In genomic region chr3:112463250-112463649, GRCh38 we compare ENCODE assay signal across 11 cellular contexts. TPM values are rescaled to one million over a fixed set of nuclear protein-coding genes. Genes with fewer than 3 reads are reported as not detected.
A peak's percentile ranks its signal among the peaks of the same experiment; 100 is the strongest.
DNase-seq lines count a peak whose midpoint lies in the region; ATAC-seq and TF ChIP-seq lines count a peak whose summit lies in the region.
"Had no signal": no experiment of that assay in that cellular context is flagged by ENCODE, and none has a peak within 500 bp of the region (broad histone marks: within the 10 kb centered on the region; RNA-seq: fewer than 3 reads in every experiment).

No MANE protein-coding gene starts in this region.

- H3K4me1 Mint-ChIP-seq in activated T-cell treated with anti-CD3 and anti-CD28 coated beads, Interleukin-2, amount 50 U/mL, for 72 hours (ENCODE audit: low read depth) = peaks cover 82% of the 10 kb centered on the region
- peaks cover 74% of the 10 kb centered on the region for H3K4me1 Mint-ChIP-seq in T-helper 1 cell treated with Interleukin-12 subunit alpha and Interleukin-12 subunit beta and Interleukin-4 antibody, amounts not matched to agents 30 μg/mL and 1 μg/mL, for 36 hours (ENCODE audit: low read depth)

- peak in 1 of 2 donors; percentile 6 for DNase-seq in activated T-cell treated with anti-CD3 and anti-CD28 coated beads, Interleukin-2, amount 50 U/mL, for 72 hours
- DNase-seq in activated T-cell treated with anti-CD3 and anti-CD28 coated beads for 4 hours (no peak), NK-92 (lab: John Stamatoyannopoulos, UW; ENCODE audit: unreplicated experiment) (no peak), hepatocyte (ENCODE audit: low spot score) (no peak), vagina (ENCODE audit: extremely low spot score in 2 of 2) (no peak)
- DNase-seq in stimulated activated naive CD8-positive, alpha-beta T cell treated with anti-CD3 and anti-CD28 coated beads, Interleukin-15, Interleukin-2, amounts not matched to agents 100 U/mL and 50 U/mL, for 24 hours = no peak
- DNase-seq: KG1, left ventricle myocardium superior had no signal

- H3K79me2 ChIP-seq in hepatocyte = no peaks in the 10 kb centered on the region

- intact Hi-C loops in vagina (cut with DNase I) = loop anchor here (5.0 kb wide), 1 partner anchor 59 kb away; no protein-coding TSS in a partner anchor

- H3K27ac ChIP-seq in hepatocyte (no peak overlapping the region), vagina (no peak overlapping the region)

- no peaks in the 10 kb centered on the region for H3K36me3 ChIP-seq in hepatocyte (replicated peaks; ENCODE audit: insufficient read depth, low read depth)
- no peaks in the 10 kb centered on the region for H3K36me3 ChIP-seq in vagina

- H3K4me3 ChIP-seq in hepatocyte = no peak overlapping the region
- H3K4me3 ChIP-seq in vagina = no peak overlapping the region

- 98% methylated on average over 5 of the region's 5 CpGs for WGBS in hepatocyte (ENCODE audit: low lambda C conversion rate, missing lambda C conversion rate)

- H4K20me1 ChIP-seq in hepatocyte (ENCODE audit: insufficient read depth, poor library complexity, severe bottlenecking) = no peaks in the 10 kb centered on the region

- no peak overlapping the region for H3K4me2 ChIP-seq in hepatocyte

- H3K9me3 Mint-ChIP-seq in activated T-cell treated with anti-CD3 and anti-CD28 coated beads, Interleukin-2, amount 50 U/mL, for 72 hours = peaks cover 0 to 1% of the 10 kb centered on the region in 2 donors
- peaks cover 13% of the 10 kb centered on the region for H3K9me3 Mint-ChIP-seq in T-helper 1 cell treated with Interleukin-12 subunit alpha and Interleukin-12 subunit beta and Interleukin-4 antibody, amounts not matched to agents 30 μg/mL and 1 μg/mL, for 36 hours

- TF ChIP-seq POLR2A in vagina (IDR thresholded peaks at IDR 0.05) = no peak

- no peaks in the 10 kb centered on the region for H3K4me1 ChIP-seq in hepatocyte (ENCODE audit: insufficient read depth)
- H3K4me1 ChIP-seq in vagina = no peaks in the 10 kb centered on the region

- H3K36me3 Mint-ChIP-seq in activated T-cell treated with anti-CD3 and anti-CD28 coated beads, Interleukin-2, amount 50 U/mL, for 72 hours (ENCODE audit: insufficient read depth in 2 of 2) = peaks cover 5 to 10% of the 10 kb centered on the region in 2 donors
- H3K36me3 Mint-ChIP-seq in T-helper 1 cell treated with Interleukin-12 subunit alpha and Interleukin-12 subunit beta and Interleukin-4 antibody, amounts not matched to agents 30 μg/mL and 1 μg/mL, for 36 hours (ENCODE audit: low read depth) = peaks cover 53% of the 10 kb centered on the region

- H3K4me3 Mint-ChIP-seq in activated T-cell treated with anti-CD3 and anti-CD28 coated beads, Interleukin-2, amount 50 U/mL, for 72 hours = peak overlapping the region; percentile 40 to 46
- peak overlapping the region; percentile 65 for H3K4me3 Mint-ChIP-seq in T-helper 1 cell treated with Interleukin-12 subunit alpha and Interleukin-12 subunit beta and Interleukin-4 antibody, amounts not matched to agents 30 μg/mL and 1 μg/mL, for 36 hours

- H2AFZ ChIP-seq in hepatocyte = no peak overlapping the region

- no peaks in the 10 kb centered on the region for H3K27me3 Mint-ChIP-seq in activated T-cell treated with anti-CD3 and anti-CD28 coated beads, Interleukin-2, amount 50 U/mL, for 72 hours (ENCODE audit: low read depth)
- H3K27me3 Mint-ChIP-seq in T-helper 1 cell treated with Interleukin-12 subunit alpha and Interleukin-12 subunit beta and Interleukin-4 antibody, amounts not matched to agents 30 μg/mL and 1 μg/mL, for 36 hours (ENCODE audit: low read depth) = no peaks in the 10 kb centered on the region

- H3K9me2 ChIP-seq in hepatocyte (replicated peaks; ENCODE audit: insufficient read depth) = no peaks in the 10 kb centered on the region

- TF ChIP-seq CTCF in hepatocyte (IDR thresholded peaks at IDR 0.05; ENCODE audit: poor library complexity) (no peak), vagina (IDR thresholded peaks at IDR 0.05) (no peak)

- H3K27me3 ChIP-seq in hepatocyte = no peaks in the 10 kb centered on the region
- no peaks in the 10 kb centered on the region for H3K27me3 ChIP-seq in vagina

- peak; percentile 70 to 83 for ATAC-seq in activated T-cell treated with anti-CD3 and anti-CD28 coated beads, Interleukin-2, amount 50 U/mL, for 72 hours (replicated peaks in 1 of 2)
- ATAC-seq in HG02642 (IDR thresholded peaks at IDR 0.05; ENCODE audit: poor library complexity, unreplicated experiment) = peak; percentile 43
- ATAC-seq in stimulated activated naive CD8-positive, alpha-beta T cell treated with anti-CD3 and anti-CD28 coated beads, Interleukin-15, Interleukin-2, amounts not matched to agents 100 U/mL and 50 U/mL, for 24 hours = peak; percentile 53
- ATAC-seq: left ventricle myocardium superior had no signal

- H3K27ac Mint-ChIP-seq in activated T-cell treated with anti-CD3 and anti-CD28 coated beads, Interleukin-2, amount 50 U/mL, for 72 hours = peak overlapping the region; percentile 15
- H3K27ac Mint-ChIP-seq in T-helper 1 cell treated with Interleukin-12 subunit alpha and Interleukin-12 subunit beta and Interleukin-4 antibody, amounts not matched to agents 30 μg/mL and 1 μg/mL, for 36 hours = peak overlapping the region; percentile 66

- H3K9me3 ChIP-seq in hepatocyte (ENCODE audit: low read depth) (no peaks in the 10 kb centered on the region), vagina (no peaks in the 10 kb centered on the region)

RNA-seq across cellular contexts. Expression of gene BTLA, which starts 36.0 kb away (rescaled TPM):
- total RNA-seq in activated T-cell treated with anti-CD3 and anti-CD28 coated beads, Interleukin-2, amount 50 U/mL, for 72 hours = 10 to 100 TPM; 17.5 to 21.3 TPM
- total RNA-seq in hepatocyte = not detected in 2 replicates
- not detected in 2 replicates for polyA plus RNA-seq in hepatocyte
- total RNA-seq in vagina = 3.2 TPM
- total RNA-seq: left ventricle myocardium superior, SK-MEL-5 had no signal
